ENCODE assay signal across 32 cellular contexts in genomic region chr10:35578608-35578956, GRCh38. TPM values are rescaled to one million over a fixed set of nuclear protein-coding genes. Genes with fewer than 3 reads are reported as not detected.
"Had no signal": no experiment of that assay in that cellular context is flagged by ENCODE, and none has a peak within 500 bp of the region (broad histone marks: within the 10 kb centered on the region; RNA-seq: fewer than 3 reads in every experiment).

No MANE protein-coding gene starts in this region.

- H3K27ac ChIP-seq: breast epithelium, colonic mucosa, stomach, suprapubic skin, tibial nerve, uterus had no signal

- H3K4me1 ChIP-seq: breast epithelium, colonic mucosa, stomach, tibial nerve, uterus had no signal

- H3K27me3 ChIP-seq: breast epithelium, colonic mucosa, dorsolateral prefrontal cortex, stomach, suprapubic skin, tibial nerve, uterus had no signal

- H3K9me3 Mint-ChIP-seq: activated naive CD8-positive, alpha-beta T cell treated with anti-CD3 and anti-CD28 coated beads, Interleukin-2, amount 10 ng/mL, durations not matched to agents 7 days and 5 days; effector memory CD8-positive, alpha-beta T cell had no signal

- H3K36me3 ChIP-seq: breast epithelium, colonic mucosa, uterus had no signal

- H3K27me3 Mint-ChIP-seq: effector memory CD8-positive, alpha-beta T cell; stimulated activated memory B cell treated with anti-CD40 and anti-IgM and Interleukin-4, amounts not matched to agents 10 μg/mL and 1 μg/mL and 100 μg/mL, for 72 hours had no signal

- H3K27ac Mint-ChIP-seq: activated naive CD4-positive, alpha-beta T cell treated with anti-CD3 and anti-CD28 coated beads for 36 hours; activated naive CD8-positive, alpha-beta T cell treated with anti-CD3 and anti-CD28 coated beads, Interleukin-2, amount 10 ng/mL, durations not matched to agents 7 days and 5 days; effector memory CD8-positive, alpha-beta T cell; stimulated activated memory B cell treated with anti-CD40 and anti-IgM and Interleukin-4, amounts not matched to agents 10 μg/mL and 1 μg/mL and 100 μg/mL, for 72 hours had no signal

- H3K4me1 Mint-ChIP-seq: stimulated activated memory B cell treated with anti-CD40 and anti-IgM and Interleukin-4, amounts not matched to agents 10 μg/mL and 1 μg/mL and 100 μg/mL, for 72 hours had no signal

- FAIRE-seq: frontal cortex had no signal

- ATAC-seq: activated T-cell treated with anti-CD3 and anti-CD28 coated beads, Interleukin-2, amount 50 U/mL, for 4 hours; effector memory CD8-positive, alpha-beta T cell; stimulated activated memory B cell treated with anti-CD40 and anti-IgM and Interleukin-4, amounts not matched to agents 10 μg/mL and 1 μg/mL and 100 μg/mL, for 72 hours had no signal

- H3K4me2 ChIP-seq: smooth muscle cell had no signal

- DNase-seq: activated CD4-positive, alpha-beta T cell treated with anti-CD3 and anti-CD28 coated beads for 4 hours; activated CD4-positive, alpha-beta T cell treated with anti-CD3 and anti-CD28 coated beads, Interleukin-2, amount 50 U/mL, for 48 hours; activated CD4-positive, CD25-positive, alpha-beta regulatory T cell; activated CD8-positive, alpha-beta memory T cell treated with anti-CD3 and anti-CD28 coated beads, Interleukin-2, amount 50 U/mL, for 48 hours; activated naive CD4-positive, alpha-beta T cell treated with anti-CD3 and anti-CD28 coated beads for 36 hours; activated naive CD8-positive, alpha-beta T cell treated with anti-CD3 and anti-CD28 coated beads, Interleukin-2, amount 10 ng/mL, durations not matched to agents 7 days and 5 days; activated T-cell treated with anti-CD3 and anti-CD28 coated beads, Interleukin-2, amount 50 U/mL, for 4 hours; amniotic stem cell; colonic mucosa; dorsolateral prefrontal cortex; effector memory CD8-positive, alpha-beta T cell; head of caudate nucleus; hypothalamus; midbrain; nephron progenitor cell; nucleus accumbens; posterior cingulate gyrus; stimulated activated CD4-positive, alpha-beta T cell treated with anti-CD3 and anti-CD28 coated beads, Interleukin-15, amount 100 ng/mL, for 24 hours; stomach; T-helper 9 cell; uterus had no signal

- H3K4me3 Mint-ChIP-seq: activated naive CD4-positive, alpha-beta T cell treated with anti-CD3 and anti-CD28 coated beads for 36 hours; activated naive CD8-positive, alpha-beta T cell treated with anti-CD3 and anti-CD28 coated beads, Interleukin-2, amount 10 ng/mL, durations not matched to agents 7 days and 5 days; activated T-cell treated with anti-CD3 and anti-CD28 coated beads, Interleukin-2, amount 50 U/mL, for 4 hours; nephron progenitor cell; stimulated activated memory B cell treated with anti-CD40 and anti-IgM and Interleukin-4, amounts not matched to agents 10 μg/mL and 1 μg/mL and 100 μg/mL, for 72 hours had no signal

- H3K4me3 ChIP-seq: breast epithelium, colonic mucosa, dorsolateral prefrontal cortex, smooth muscle cell, stomach, suprapubic skin, tibial nerve, uterus had no signal

- H3K9me3 ChIP-seq: breast epithelium, colonic mucosa, stomach, suprapubic skin, tibial nerve, uterus had no signal

RNA-seq across cellular contexts. Expression of gene GJD4, which starts 26.6 kb away (rescaled TPM):
- total RNA-seq: activated CD8-positive, alpha-beta memory T cell treated with anti-CD3 and anti-CD28 coated beads for 36 hours; activated naive CD4-positive, alpha-beta T cell treated with anti-CD3 and anti-CD28 coated beads for 36 hours; activated naive CD8-positive, alpha-beta T cell treated with anti-CD3 and anti-CD28 coated beads, Interleukin-2, amount 10 ng/mL, durations not matched to agents 7 days and 5 days; activated T-cell treated with anti-CD3 and anti-CD28 coated beads, Interleukin-2, amount 50 U/mL, for 4 hours; breast epithelium; colonic mucosa; endothelial cell of umbilical vein; esophagus mucosa; frontal cortex; liver; sciatic nerve; smooth muscle cell; stomach; uterus had no signal
- polyA plus RNA-seq: endothelial cell of umbilical vein, liver, smooth muscle cell, stomach had no signal
